ENCODE assay signal across 24 cellular contexts in genomic region chr10:8912108-8912507, GRCh38.
"Had no signal": no experiment of that assay in that cellular context is flagged by ENCODE, and none has a peak within 500 bp of the region (broad histone marks: within the 10 kb centered on the region; RNA-seq: fewer than 3 reads in every experiment).

No MANE protein-coding gene starts in this region.

- H3K79me2 ChIP-seq: hepatocyte had no signal

- H3K4me1 ChIP-seq: foreskin keratinocyte, left ventricle myocardium inferior, pancreas, spleen, tibial artery, upper lobe of right lung had no signal

- H3K27me3 ChIP-seq: foreskin keratinocyte, hepatocyte, spleen, tibial artery, upper lobe of right lung had no signal

- H3K4me1 Mint-ChIP-seq: naive B cell; nephron; stimulated activated memory B cell treated with anti-CD40 and anti-IgM and Interleukin-4, amounts not matched to agents 10 μg/mL and 1 μg/mL and 100 μg/mL, for 72 hours had no signal

- H3K27ac ChIP-seq: coronary artery, foreskin keratinocyte, hepatocyte, left ventricle myocardium inferior, pancreas, spleen, tibial artery, upper lobe of right lung had no signal

- DNase-seq: effector CD4-positive, alpha-beta T cell; endodermal cell; erythroblast; foreskin keratinocyte; head of caudate nucleus; islet precursor cell; left ventricle myocardium inferior; mesendoderm; naive B cell; occipital lobe; pancreas; right cardiac atrium; spleen; stimulated activated CD4-positive, alpha-beta T cell treated with anti-CD3 and anti-CD28 coated beads, Interleukin-15, amount 100 ng/mL, for 24 hours; stimulated activated CD4-positive, alpha-beta T cell treated with anti-CD3 and anti-CD28 coated beads, Interleukin-1b, Interleukin-23, amount 100 ng/mL, for 48 hours; stimulated activated CD4-positive, alpha-beta T cell treated with anti-CD3 and anti-CD28 coated beads, Interleukin-4, amount 100 ng/mL, for 24 hours; tibial artery; upper lobe of right lung had no signal

- H3K27me3 Mint-ChIP-seq: naive B cell; progenitor cell of endocrine pancreas; stimulated activated memory B cell treated with anti-CD40 and anti-IgM and Interleukin-4, amounts not matched to agents 10 μg/mL and 1 μg/mL and 100 μg/mL, for 72 hours; stimulated activated naive CD8-positive, alpha-beta T cell treated with anti-CD3 and anti-CD28 coated beads, Interleukin-15, Interleukin-2, amounts not matched to agents 100 ng/mL and 50 ng/mL, for 24 hours had no signal

- H3K36me3 ChIP-seq: left ventricle myocardium inferior, pancreas, spleen, tibial artery, upper lobe of right lung had no signal

- H3K4me3 ChIP-seq: coronary artery, hepatocyte, left ventricle myocardium inferior, pancreas, spleen, tibial artery, upper lobe of right lung had no signal

- H3K9me3 Mint-ChIP-seq: endodermal cell, nephron had no signal

- H3K36me3 Mint-ChIP-seq: naive B cell; stimulated activated memory B cell treated with anti-CD40 and anti-IgM and Interleukin-4, amounts not matched to agents 10 μg/mL and 1 μg/mL and 100 μg/mL, for 72 hours had no signal

- H3K27ac Mint-ChIP-seq: endodermal cell; naive B cell; progenitor cell of endocrine pancreas; stimulated activated memory B cell treated with anti-CD40 and anti-IgM and Interleukin-4, amounts not matched to agents 10 μg/mL and 1 μg/mL and 100 μg/mL, for 72 hours; stimulated activated naive CD8-positive, alpha-beta T cell treated with anti-CD3 and anti-CD28 coated beads, Interleukin-15, Interleukin-2, amounts not matched to agents 100 ng/mL and 50 ng/mL, for 24 hours had no signal

- ATAC-seq: foreskin keratinocyte; pancreas; right cardiac atrium; stimulated activated memory B cell treated with anti-CD40 and anti-IgM and Interleukin-4, amounts not matched to agents 10 μg/mL and 1 μg/mL and 100 μg/mL, for 72 hours; upper lobe of right lung had no signal

- H3K4me2 ChIP-seq: hepatocyte had no signal

- H3K4me3 Mint-ChIP-seq: endodermal cell; nephron; stimulated activated memory B cell treated with anti-CD40 and anti-IgM and Interleukin-4, amounts not matched to agents 10 μg/mL and 1 μg/mL and 100 μg/mL, for 72 hours; stimulated activated naive CD8-positive, alpha-beta T cell treated with anti-CD3 and anti-CD28 coated beads, Interleukin-15, Interleukin-2, amounts not matched to agents 100 ng/mL and 50 ng/mL, for 24 hours had no signal

- H2AFZ ChIP-seq: hepatocyte had no signal
